Comparison of ENCODE assay signal across 30 cellular contexts in the genomic region with DNA sequence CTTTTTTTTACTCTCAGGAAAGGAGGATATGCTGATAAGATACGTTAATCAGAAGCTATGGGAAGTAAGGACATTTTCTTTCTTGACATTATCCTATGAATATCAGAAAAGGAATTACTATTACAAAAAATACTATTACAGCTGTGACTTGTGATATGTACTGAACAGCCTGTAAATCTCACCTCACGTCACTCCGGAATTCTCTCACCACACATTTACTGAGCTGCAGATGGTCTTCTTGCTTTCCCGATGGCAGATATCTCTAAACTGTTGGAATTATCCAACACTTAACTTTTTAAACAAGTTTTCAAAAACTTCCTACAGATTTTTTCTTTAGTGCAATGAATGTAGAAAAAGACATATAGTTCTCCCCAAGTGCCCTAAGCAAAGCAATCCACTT.
"Had no signal": no experiment of that assay in that cellular context is flagged by ENCODE, and none has a peak within 500 bp of the region (broad histone marks: within the 10 kb centered on the region; RNA-seq: fewer than 3 reads in every experiment).

No MANE protein-coding gene starts in this region.

- H3K36me3 ChIP-seq: brain microvascular endothelial cell, gastroesophageal sphincter, heart right ventricle, WERI-Rb-1 had no signal

- H3K27me3 Mint-ChIP-seq: activated B cell treated with CpG ODN at 0.5 μM for 24 hours; activated CD4-positive, alpha-beta memory T cell treated with anti-CD3 and anti-CD28 coated beads for 36 hours; activated CD8-positive, alpha-beta memory T cell treated with anti-CD3 and anti-CD28 coated beads, Interleukin-2, amount 10 ng/mL, durations not matched to agents 7 days and 5 days; activated naive CD4-positive, alpha-beta T cell treated with anti-CD3 and anti-CD28 coated beads, Interleukin-2, amount 10 ng/mL, durations not matched to agents 7 days and 5 days; activated naive CD8-positive, alpha-beta T cell treated with anti-CD3 and anti-CD28 coated beads, Interleukin-2, amount 10 ng/mL, durations not matched to agents 7 days and 5 days; central memory CD8-positive, alpha-beta T cell; dendritic cell treated with granulocyte-macrophage colony-stimulating factor and Interleukin-4, amounts not matched to agents 40 ng/mL and 50 ng/mL, for 4 days had no signal

- H3K4me3 ChIP-seq: coronary artery, gastroesophageal sphincter, heart right ventricle had no signal

- H3K27ac Mint-ChIP-seq: activated B cell treated with CpG ODN at 0.5 μM for 24 hours; activated CD4-positive, alpha-beta memory T cell treated with anti-CD3 and anti-CD28 coated beads for 36 hours; activated CD8-positive, alpha-beta memory T cell treated with anti-CD3 and anti-CD28 coated beads, Interleukin-2, amount 10 ng/mL, durations not matched to agents 7 days and 5 days; activated CD8-positive, alpha-beta T cell treated with anti-CD3 and anti-CD28 coated beads, Interleukin-2, amount 10 ng/mL, durations not matched to agents 7 days and 5 days; activated naive CD4-positive, alpha-beta T cell treated with anti-CD3 and anti-CD28 coated beads, Interleukin-2, amount 10 ng/mL, durations not matched to agents 7 days and 5 days; activated naive CD4-positive, alpha-beta T cell treated with anti-CD3 and anti-CD28 coated beads, Interleukin-2, amount 50 U/mL, for 72 hours; activated naive CD8-positive, alpha-beta T cell treated with anti-CD3 and anti-CD28 coated beads, Interleukin-2, amount 10 ng/mL, durations not matched to agents 7 days and 5 days; activated T-cell treated with anti-CD3 and anti-CD28 coated beads, Interleukin-2, amount 50 U/mL, for 72 hours; dendritic cell treated with granulocyte-macrophage colony-stimulating factor and Interleukin-4, amounts not matched to agents 40 ng/mL and 50 ng/mL, for 4 days; endodermal cell had no signal

- H3K27ac ChIP-seq: brain microvascular endothelial cell, coronary artery, gastroesophageal sphincter, heart right ventricle, WERI-Rb-1 had no signal

- H3K4me1 Mint-ChIP-seq: activated B cell treated with CpG ODN at 0.5 μM for 24 hours; activated CD8-positive, alpha-beta memory T cell treated with anti-CD3 and anti-CD28 coated beads, Interleukin-2, amount 10 ng/mL, durations not matched to agents 7 days and 5 days; activated naive CD4-positive, alpha-beta T cell treated with anti-CD3 and anti-CD28 coated beads, Interleukin-2, amount 10 ng/mL, durations not matched to agents 7 days and 5 days; activated naive CD8-positive, alpha-beta T cell treated with anti-CD3 and anti-CD28 coated beads, Interleukin-2, amount 10 ng/mL, durations not matched to agents 7 days and 5 days; central memory CD8-positive, alpha-beta T cell; endodermal cell had no signal

- H3K9me3 ChIP-seq: gastroesophageal sphincter, heart right ventricle had no signal

- H3K36me3 Mint-ChIP-seq: activated CD4-positive, alpha-beta memory T cell treated with anti-CD3 and anti-CD28 coated beads for 36 hours; activated CD8-positive, alpha-beta memory T cell treated with anti-CD3 and anti-CD28 coated beads, Interleukin-2, amount 10 ng/mL, durations not matched to agents 7 days and 5 days; activated naive CD4-positive, alpha-beta T cell treated with anti-CD3 and anti-CD28 coated beads, Interleukin-2, amount 10 ng/mL, durations not matched to agents 7 days and 5 days; activated naive CD4-positive, alpha-beta T cell treated with anti-CD3 and anti-CD28 coated beads, Interleukin-2, amount 50 U/mL, for 72 hours; activated naive CD8-positive, alpha-beta T cell treated with anti-CD3 and anti-CD28 coated beads, Interleukin-2, amount 10 ng/mL, durations not matched to agents 7 days and 5 days had no signal

- ATAC-seq: activated CD4-positive, CD25-positive, alpha-beta regulatory T cell treated with anti-CD3 and anti-CD28 coated beads, Interleukin-2, amount 50 U/mL, for 24 hours; activated CD8-positive, alpha-beta memory T cell treated with anti-CD3 and anti-CD28 coated beads, Interleukin-2, amount 10 ng/mL, durations not matched to agents 7 days and 5 days; activated CD8-positive, alpha-beta T cell treated with anti-CD3 and anti-CD28 coated beads, Interleukin-2, amount 10 ng/mL, durations not matched to agents 7 days and 5 days; activated naive CD4-positive, alpha-beta T cell treated with anti-CD3 and anti-CD28 coated beads, Interleukin-2, amount 50 U/mL, for 72 hours; activated T-cell treated with anti-CD3 and anti-CD28 coated beads, Interleukin-2, amount 50 U/mL, for 72 hours; esophagus mucosa; gastroesophageal sphincter; heart right ventricle had no signal

- H3K4me1 ChIP-seq: gastroesophageal sphincter, heart right ventricle had no signal

- DNase-seq: activated B cell treated with CpG ODN at 0.5 μM for 24 hours; activated CD4-positive, alpha-beta memory T cell treated with anti-CD3 and anti-CD28 coated beads for 36 hours; activated CD4-positive, alpha-beta T cell treated with anti-CD3 and anti-CD28 coated beads for 48 hours; activated CD4-positive, alpha-beta T cell treated with anti-CD3 and anti-CD28 coated beads, Interleukin-2, amount 50 U/mL, for 1 hour; activated CD8-positive, alpha-beta memory T cell treated with anti-CD3 and anti-CD28 coated beads, Interleukin-2, amount 10 ng/mL, durations not matched to agents 7 days and 5 days; activated CD8-positive, alpha-beta memory T cell treated with anti-CD3 and anti-CD28 coated beads, Interleukin-2, amount 50 U/mL, for 4 hours; activated CD8-positive, alpha-beta T cell treated with anti-CD3 and anti-CD28 coated beads, Interleukin-2, amount 10 ng/mL, durations not matched to agents 7 days and 5 days; activated gamma-delta T cell; activated naive CD4-positive, alpha-beta T cell; activated naive CD4-positive, alpha-beta T cell treated with anti-CD3 and anti-CD28 coated beads, Interleukin-2, amount 10 ng/mL, durations not matched to agents 7 days and 5 days; activated naive CD8-positive, alpha-beta T cell treated with anti-CD3 and anti-CD28 coated beads, Interleukin-2, amount 10 ng/mL, durations not matched to agents 7 days and 5 days; activated T-cell treated with anti-CD3 and anti-CD28 coated beads, Interleukin-2, amount 50 U/mL, for 1 hour; activated T-cell treated with anti-CD3 and anti-CD28 coated beads, Interleukin-2, amount 50 U/mL, for 72 hours; amniotic stem cell; anterior cingulate cortex; brain microvascular endothelial cell; dorsolateral prefrontal cortex; effector memory CD4-positive, alpha-beta T cell; endodermal cell; foreskin melanocyte; heart right ventricle; T-helper 2 cell; WERI-Rb-1 had no signal

- H3K9me3 Mint-ChIP-seq: activated CD4-positive, alpha-beta memory T cell treated with anti-CD3 and anti-CD28 coated beads for 36 hours; activated naive CD8-positive, alpha-beta T cell treated with anti-CD3 and anti-CD28 coated beads, Interleukin-2, amount 10 ng/mL, durations not matched to agents 7 days and 5 days; activated T-cell treated with anti-CD3 and anti-CD28 coated beads, Interleukin-2, amount 50 U/mL, for 72 hours; dendritic cell treated with granulocyte-macrophage colony-stimulating factor and Interleukin-4, amounts not matched to agents 40 ng/mL and 50 ng/mL, for 4 days; endodermal cell had no signal

- H3K27me3 ChIP-seq: brain microvascular endothelial cell, dorsolateral prefrontal cortex, gastroesophageal sphincter, heart right ventricle had no signal

- H3K4me3 Mint-ChIP-seq: activated B cell treated with CpG ODN at 0.5 μM for 24 hours; activated CD4-positive, alpha-beta memory T cell treated with anti-CD3 and anti-CD28 coated beads for 36 hours; activated CD8-positive, alpha-beta memory T cell treated with anti-CD3 and anti-CD28 coated beads, Interleukin-2, amount 10 ng/mL, durations not matched to agents 7 days and 5 days; activated CD8-positive, alpha-beta T cell treated with anti-CD3 and anti-CD28 coated beads, Interleukin-2, amount 10 ng/mL, durations not matched to agents 7 days and 5 days; activated naive CD4-positive, alpha-beta T cell treated with anti-CD3 and anti-CD28 coated beads, Interleukin-2, amount 10 ng/mL, durations not matched to agents 7 days and 5 days; activated naive CD8-positive, alpha-beta T cell treated with anti-CD3 and anti-CD28 coated beads, Interleukin-2, amount 10 ng/mL, durations not matched to agents 7 days and 5 days; activated T-cell treated with anti-CD3 and anti-CD28 coated beads, Interleukin-2, amount 50 U/mL, for 72 hours; central memory CD8-positive, alpha-beta T cell; dendritic cell treated with granulocyte-macrophage colony-stimulating factor and Interleukin-4, amounts not matched to agents 40 ng/mL and 50 ng/mL, for 4 days; endodermal cell had no signal
